8 cellular contexts compared by ENCODE assay signal in the genomic region with DNA sequence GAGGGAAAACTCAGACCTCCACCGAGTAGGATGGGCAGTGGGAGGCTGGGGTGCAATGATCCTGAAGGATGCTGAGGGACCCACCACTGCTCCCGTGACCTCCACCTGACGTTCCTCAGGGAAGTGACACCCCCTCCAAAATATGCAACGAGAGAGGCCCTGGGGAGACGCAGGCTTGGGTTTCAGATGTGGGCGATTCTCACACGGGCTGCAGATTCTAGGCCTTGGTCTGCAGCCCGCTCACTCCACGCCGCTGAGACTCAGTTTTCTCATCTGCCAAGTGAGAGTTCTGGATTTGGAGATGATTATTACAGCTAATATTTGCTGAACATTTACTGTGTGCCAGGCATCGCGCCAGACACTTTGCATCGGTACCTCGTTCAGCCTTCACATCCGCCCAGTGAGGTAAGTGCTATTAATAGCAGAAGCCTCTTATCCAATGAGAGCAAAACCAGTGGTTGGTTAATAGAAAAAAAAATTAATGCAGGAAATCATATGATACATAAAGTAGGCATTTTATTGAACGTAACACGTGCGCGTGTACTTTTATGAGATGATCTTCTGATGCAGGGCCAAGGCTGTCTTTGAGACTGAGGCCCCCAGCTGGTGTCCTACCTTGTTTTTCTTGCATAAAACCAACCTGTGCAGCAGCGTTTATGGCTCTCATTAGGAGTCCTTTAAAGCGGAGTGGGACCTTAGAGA.
A peak's percentile ranks its signal among the peaks of the same experiment; 100 is the strongest.
DNase-seq lines count a peak whose midpoint lies in the region; ATAC-seq and TF ChIP-seq lines count a peak whose summit lies in the region.

No MANE protein-coding gene starts in this region.

- CTCF ChIA-PET in activated naive CD4-positive, alpha-beta T cell treated with anti-CD3 and anti-CD28 coated beads, Interleukin-2, amount 10 ng/mL, durations not matched to agents 7 days and 5 days (lab: Charles Lee), result interaction anchor here (0.7 to 8.2 kb wide), 6 partner anchors 9 to 101 kb away, joined by 3 to 190 read pairs (median 28); partner anchors contain the start of gene RUNX3

- no peak overlapping the region for H2AFZ ChIP-seq in osteoblast (ENCODE audit: low read length)

- peak overlapping the region; percentile 90 for H3K27ac Mint-ChIP-seq in activated naive CD4-positive, alpha-beta T cell treated with anti-CD3 and anti-CD28 coated beads, Interleukin-2, amount 10 ng/mL, durations not matched to agents 7 days and 5 days

- peak; percentile 35 for ATAC-seq in HG02588 (IDR thresholded peaks at IDR 0.05; ENCODE audit: unreplicated experiment)

- TF ChIP-seq CTCF in osteoblast (IDR thresholded peaks at IDR 0.05; ENCODE audit: extremely low read depth, low read depth, low read length), result no peak

- no peak overlapping the region for H3K27ac ChIP-seq in osteoblast (ENCODE audit: low read depth, low read length)

- peaks cover 2% of the 10 kb centered on the region for H3K36me3 Mint-ChIP-seq in activated naive CD4-positive, alpha-beta T cell treated with anti-CD3 and anti-CD28 coated beads, Interleukin-2, amount 10 ng/mL, durations not matched to agents 7 days and 5 days

- no peaks in the 10 kb centered on the region for H3K9me3 Mint-ChIP-seq in activated naive CD4-positive, alpha-beta T cell treated with anti-CD3 and anti-CD28 coated beads, Interleukin-2, amount 10 ng/mL, durations not matched to agents 7 days and 5 days

- peaks cover 7% of the 10 kb centered on the region for H3K27me3 Mint-ChIP-seq in activated naive CD4-positive, alpha-beta T cell treated with anti-CD3 and anti-CD28 coated beads, Interleukin-2, amount 10 ng/mL, durations not matched to agents 7 days and 5 days

- H3K4me1 Mint-ChIP-seq in activated naive CD4-positive, alpha-beta T cell treated with anti-CD3 and anti-CD28 coated beads, Interleukin-2, amount 10 ng/mL, durations not matched to agents 7 days and 5 days, result peaks cover 77% of the 10 kb centered on the region

- peaks cover 3% of the 10 kb centered on the region for H3K27me3 ChIP-seq in osteoblast (ENCODE audit: insufficient read depth, low read length)

- no peaks in the 10 kb centered on the region for H4K20me1 ChIP-seq in osteoblast (ENCODE audit: insufficient read depth, low read length)

- no peak overlapping the region for H3K4me2 ChIP-seq in osteoblast (ENCODE audit: insufficient read depth, low read length)

- no peaks in the 10 kb centered on the region for H3K4me1 ChIP-seq in osteoblast (ENCODE audit: insufficient read depth, low read length)

- DNase-seq in DMS 273 (lab: John Stamatoyannopoulos, UW; ENCODE audit: unreplicated experiment) (peak; percentile 31), DMS 273 treated with DMSO at 0.1 percent for 48 hours (lab: John Stamatoyannopoulos, UW) (no peak), NCI-H460 (ENCODE audit: extremely low read depth, low read depth) (peak; percentile 30), osteoblast (ENCODE audit: insufficient read length, low spot score, missing footprints) (peak; percentile 60), ureter (ENCODE audit: low spot score) (no peak), globus pallidus (ENCODE audit: low spot score) (no peak)
- DNase-seq in activated naive CD4-positive, alpha-beta T cell treated with anti-CD3 and anti-CD28 coated beads, Interleukin-2, amount 10 ng/mL, durations not matched to agents 7 days and 5 days, result peak; percentile 71

- H3K4me3 Mint-ChIP-seq in activated naive CD4-positive, alpha-beta T cell treated with anti-CD3 and anti-CD28 coated beads, Interleukin-2, amount 10 ng/mL, durations not matched to agents 7 days and 5 days, result no peak overlapping the region

- H3K79me2 ChIP-seq in osteoblast (ENCODE audit: insufficient read depth, low read length), result no peaks in the 10 kb centered on the region

- H3K9me3 ChIP-seq in osteoblast (ENCODE audit: low read depth, low read length), result no peaks in the 10 kb centered on the region

- H3K4me3 ChIP-seq in osteoblast (ENCODE audit: insufficient read depth, low read length), result no peak overlapping the region

- no peaks in the 10 kb centered on the region for H3K36me3 ChIP-seq in osteoblast (ENCODE audit: insufficient read depth, low read length)

Comparison
In these comparisons a context has a peak if more than half of its experiments do, and no peak if none do; other contexts are left out.
1. DNase-seq: peak in DMS 273 (single experiment), NCI-H460 (single experiment), activated naive CD4-positive, alpha-beta T cell treated with anti-CD3 and anti-CD28 coated beads, Interleukin-2, amount 10 ng/mL, durations not matched to agents 7 days and 5 days (single experiment) and osteoblast (single experiment); none in DMS 273 treated with DMSO at 0.1 percent for 48 hours (single experiment), ureter (single experiment) and globus pallidus (single experiment).